In genomic region chr2:230140667-230141066, GRCh38 we compare ENCODE assay signal across 21 cellular contexts.
"Had no signal": no experiment of that assay in that cellular context is flagged by ENCODE, and none has a peak within 500 bp of the region (broad histone marks: within the 10 kb centered on the region; RNA-seq: fewer than 3 reads in every experiment).

No MANE protein-coding gene starts in this region.

- DNase-seq: activated B cell treated with CpG ODN at 0.5 μM for 24 hours; activated CD4-positive, alpha-beta T cell treated with anti-CD3 and anti-CD28 coated beads, Interleukin-2, amount 50 U/mL, for 1 hour; activated CD8-positive, alpha-beta memory T cell treated with anti-CD3 and anti-CD28 coated beads, Interleukin-2, amount 50 U/mL, for 4 hours; activated CD8-positive, alpha-beta T cell treated with anti-CD3 and anti-CD28 coated beads for 36 hours; activated gamma-delta T cell treated with Interleukin-2 at 50 U/mL for 16 hours; activated naive CD4-positive, alpha-beta T cell treated with anti-CD3 and anti-CD28 coated beads, Interleukin-2, amount 10 ng/mL, durations not matched to agents 7 days and 5 days; activated naive CD8-positive, alpha-beta T cell treated with anti-CD3 and anti-CD28 coated beads for 36 hours; activated T-cell treated with anti-CD3 and anti-CD28 coated beads, Interleukin-2, amount 50 U/mL, for 72 hours; KG1; NCI-H1048; NCI-H1417; NCI-H1694; NCI-H2029; NCI-H2107; NCI-H345; NCI-H510A; NCI-H69; PC-9; SHP77 treated with DMSO at 0.1 percent for 48 hours had no signal

- H3K36me3 Mint-ChIP-seq: activated naive CD4-positive, alpha-beta T cell treated with anti-CD3 and anti-CD28 coated beads, Interleukin-2, amount 10 ng/mL, durations not matched to agents 7 days and 5 days had no signal

- ATAC-seq: activated CD8-positive, alpha-beta T cell treated with anti-CD3 and anti-CD28 coated beads for 36 hours; activated T-cell treated with anti-CD3 and anti-CD28 coated beads, Interleukin-2, amount 50 U/mL, for 72 hours had no signal

- H3K4me3 Mint-ChIP-seq: activated B cell treated with CpG ODN at 0.5 μM for 24 hours; activated CD8-positive, alpha-beta T cell treated with anti-CD3 and anti-CD28 coated beads for 36 hours; activated naive CD4-positive, alpha-beta T cell treated with anti-CD3 and anti-CD28 coated beads, Interleukin-2, amount 10 ng/mL, durations not matched to agents 7 days and 5 days; activated naive CD8-positive, alpha-beta T cell treated with anti-CD3 and anti-CD28 coated beads for 36 hours; activated T-cell treated with anti-CD3 and anti-CD28 coated beads, Interleukin-2, amount 50 U/mL, for 72 hours; T-helper 1 cell treated with Interleukin-12 subunit alpha and Interleukin-12 subunit beta and Interleukin-4 antibody, amounts not matched to agents 30 μg/mL and 1 μg/mL, for 36 hours had no signal

- H3K27me3 Mint-ChIP-seq: activated B cell treated with CpG ODN at 0.5 μM for 24 hours; activated naive CD8-positive, alpha-beta T cell treated with anti-CD3 and anti-CD28 coated beads for 36 hours had no signal

- H3K4me2 ChIP-seq: PC-9 had no signal

- H3K27ac Mint-ChIP-seq: activated B cell treated with CpG ODN at 0.5 μM for 24 hours; activated CD8-positive, alpha-beta T cell treated with anti-CD3 and anti-CD28 coated beads for 36 hours; activated naive CD4-positive, alpha-beta T cell treated with anti-CD3 and anti-CD28 coated beads, Interleukin-2, amount 10 ng/mL, durations not matched to agents 7 days and 5 days; activated naive CD8-positive, alpha-beta T cell treated with anti-CD3 and anti-CD28 coated beads for 36 hours; activated T-cell treated with anti-CD3 and anti-CD28 coated beads, Interleukin-2, amount 50 U/mL, for 72 hours; activated T-helper 2 cell treated with anti-CD3 and anti-CD28 coated beads, Interferon-gamma antibody, Interleukin-2, Interleukin-4, amounts not matched to agents 10 μg/mL and 5 μg/mL and 100 μg/mL, durations not matched to agents 14 hours and 24 hours and 36 hours; T-helper 1 cell treated with Interleukin-12 subunit alpha and Interleukin-12 subunit beta and Interleukin-4 antibody, amounts not matched to agents 30 μg/mL and 1 μg/mL, for 36 hours had no signal

- H3K4me1 Mint-ChIP-seq: activated B cell treated with CpG ODN at 0.5 μM for 24 hours; activated naive CD4-positive, alpha-beta T cell treated with anti-CD3 and anti-CD28 coated beads, Interleukin-2, amount 10 ng/mL, durations not matched to agents 7 days and 5 days; activated naive CD8-positive, alpha-beta T cell treated with anti-CD3 and anti-CD28 coated beads for 36 hours had no signal

- H2AFZ ChIP-seq: PC-9 had no signal

- H3K27ac ChIP-seq: PC-9 had no signal

- H3K4me3 ChIP-seq: PC-9 had no signal
